ENCODE assay signal across 29 cellular contexts in genomic region chr1:216555653-216556052, GRCh38.
"Had no signal": no experiment of that assay in that cellular context is flagged by ENCODE, and none has a peak within 500 bp of the region (broad histone marks: within the 10 kb centered on the region; RNA-seq: fewer than 3 reads in every experiment).

No MANE protein-coding gene starts in this region.

- DNase-seq: nephron progenitor cell; occipital lobe; ovary; posterior cingulate gyrus; psoas muscle; right cardiac atrium; right lobe of liver; sigmoid colon; small intestine; stimulated activated CD4-positive, alpha-beta T cell treated with anti-CD3 and anti-CD28 coated beads, Interleukin-15, amount 100 ng/mL, for 24 hours; stimulated activated CD4-positive, alpha-beta T cell treated with anti-CD3 and anti-CD28 coated beads, Interleukin-2, amount 100 ng/mL, for 24 hours; stimulated activated CD4-positive, alpha-beta T cell treated with anti-CD3 and anti-CD28 coated beads, Interleukin-2, amount 100 ng/mL, for 48 hours; stimulated activated CD4-positive, alpha-beta T cell treated with anti-CD3 and anti-CD28 coated beads, Interleukin-4, amount 100 ng/mL, for 24 hours; stimulated activated naive B cell treated with anti-CD40 and anti-IgM and Interleukin-4, amounts not matched to agents 10 μg/mL and 1 μg/mL and 100 μg/mL, for 72 hours; stimulated activated naive CD4-positive, alpha-beta T cell treated with Interleukin-2 at 50 U/mL for 16 hours; stomach; thyroid gland; trophoblast cell; upper lobe of left lung had no signal

- H3K4me3 Mint-ChIP-seq: natural killer cell treated with Interleukin-12 subunit alpha and Interleukin-12 subunit beta and Interleukin-15 and Interleukin-18, amount 100 ng/mL, for 72 hours; nephron progenitor cell; neural crest cell; stimulated activated effector memory CD8-positive, alpha-beta T cell treated with anti-CD3 and anti-CD28 coated beads, Interleukin-12 subunit alpha, Interleukin-12 subunit beta, amount 100 ng/mL, for 72 hours; stimulated activated naive B cell treated with anti-CD40 and anti-IgM and Interleukin-4, amounts not matched to agents 10 μg/mL and 1 μg/mL and 100 μg/mL, for 72 hours; stimulated activated naive CD8-positive, alpha-beta T cell treated with anti-CD3 and anti-CD28 coated beads, Interleukin-15, Interleukin-2, amounts not matched to agents 100 ng/mL and 50 ng/mL, for 24 hours had no signal

- H3K36me3 Mint-ChIP-seq: natural killer cell treated with Interleukin-12 subunit alpha and Interleukin-12 subunit beta and Interleukin-15 and Interleukin-18, amount 100 ng/mL, for 72 hours; stimulated activated effector memory CD8-positive, alpha-beta T cell treated with anti-CD3 and anti-CD28 coated beads, Interleukin-12 subunit alpha, Interleukin-12 subunit beta, amount 100 ng/mL, for 72 hours; stimulated activated naive B cell treated with anti-CD40 and anti-IgM and Interleukin-4, amounts not matched to agents 10 μg/mL and 1 μg/mL and 100 μg/mL, for 72 hours had no signal

- H3K9me3 Mint-ChIP-seq: nephron progenitor cell; neural crest cell; stimulated activated naive B cell treated with anti-CD40 and anti-IgM and Interleukin-4, amounts not matched to agents 10 μg/mL and 1 μg/mL and 100 μg/mL, for 72 hours had no signal

- H3K36me3 ChIP-seq: ovary, right lobe of liver, sigmoid colon, stomach, thoracic aorta, thyroid gland, tibial nerve, upper lobe of left lung, vagina had no signal

- H3K9ac ChIP-seq: parathyroid adenoma had no signal

- H3K27me3 Mint-ChIP-seq: natural killer cell treated with Interleukin-12 subunit alpha and Interleukin-12 subunit beta and Interleukin-15 and Interleukin-18, amount 100 ng/mL, for 72 hours; progenitor cell of endocrine pancreas; stimulated activated naive B cell treated with anti-CD40 and anti-IgM and Interleukin-4, amounts not matched to agents 10 μg/mL and 1 μg/mL and 100 μg/mL, for 72 hours; stimulated activated naive CD8-positive, alpha-beta T cell treated with anti-CD3 and anti-CD28 coated beads, Interleukin-15, Interleukin-2, amounts not matched to agents 100 ng/mL and 50 ng/mL, for 24 hours had no signal

- ATAC-seq: natural killer cell treated with Interleukin-12 subunit alpha and Interleukin-12 subunit beta and Interleukin-15 and Interleukin-18, amount 100 ng/mL, for 72 hours; psoas muscle; right cardiac atrium; right lobe of liver; stimulated activated effector memory CD8-positive, alpha-beta T cell treated with anti-CD3 and anti-CD28 coated beads, Interleukin-12 subunit alpha, Interleukin-12 subunit beta, amount 100 ng/mL, for 72 hours; stimulated activated naive B cell treated with anti-CD40 and anti-IgM and Interleukin-4, amounts not matched to agents 10 μg/mL and 1 μg/mL and 100 μg/mL, for 72 hours had no signal

- H3K4me3 ChIP-seq: ovary, psoas muscle, right lobe of liver, sigmoid colon, stomach, thoracic aorta, thyroid gland, tibial nerve, upper lobe of left lung, vagina had no signal

- H3K27me3 ChIP-seq: ovary, right lobe of liver, sigmoid colon, stomach, thyroid gland, tibial nerve, upper lobe of left lung, vagina had no signal

- H3K9me3 ChIP-seq: ovary, psoas muscle, right lobe of liver, sigmoid colon, stomach, thoracic aorta, thyroid gland, tibial nerve, upper lobe of left lung, vagina had no signal

- H3K4me1 Mint-ChIP-seq: nephron progenitor cell; stimulated activated effector memory CD8-positive, alpha-beta T cell treated with anti-CD3 and anti-CD28 coated beads, Interleukin-12 subunit alpha, Interleukin-12 subunit beta, amount 100 ng/mL, for 72 hours; stimulated activated naive B cell treated with anti-CD40 and anti-IgM and Interleukin-4, amounts not matched to agents 10 μg/mL and 1 μg/mL and 100 μg/mL, for 72 hours had no signal

- H3K27ac ChIP-seq: ovary, parathyroid adenoma, psoas muscle, right lobe of liver, sigmoid colon, stomach, thoracic aorta, thyroid gland, tibial nerve, upper lobe of left lung, vagina had no signal

- H3K79me2 ChIP-seq: parathyroid adenoma had no signal

- H3K27ac Mint-ChIP-seq: natural killer cell treated with Interleukin-12 subunit alpha and Interleukin-12 subunit beta and Interleukin-15 and Interleukin-18, amount 100 ng/mL, for 72 hours; nephron progenitor cell; progenitor cell of endocrine pancreas; stimulated activated effector memory CD8-positive, alpha-beta T cell treated with anti-CD3 and anti-CD28 coated beads, Interleukin-12 subunit alpha, Interleukin-12 subunit beta, amount 100 ng/mL, for 72 hours; stimulated activated naive B cell treated with anti-CD40 and anti-IgM and Interleukin-4, amounts not matched to agents 10 μg/mL and 1 μg/mL and 100 μg/mL, for 72 hours; stimulated activated naive CD8-positive, alpha-beta T cell treated with anti-CD3 and anti-CD28 coated beads, Interleukin-15, Interleukin-2, amounts not matched to agents 100 ng/mL and 50 ng/mL, for 24 hours had no signal

- FAIRE-seq: small intestine, urothelium cell line had no signal

- H2AFZ ChIP-seq: parathyroid adenoma had no signal

- H3K4me1 ChIP-seq: psoas muscle, right lobe of liver, sigmoid colon, thyroid gland, tibial nerve, upper lobe of left lung, vagina had no signal
